ENCODE assay signal across 1 cellular context in the genomic region with DNA sequence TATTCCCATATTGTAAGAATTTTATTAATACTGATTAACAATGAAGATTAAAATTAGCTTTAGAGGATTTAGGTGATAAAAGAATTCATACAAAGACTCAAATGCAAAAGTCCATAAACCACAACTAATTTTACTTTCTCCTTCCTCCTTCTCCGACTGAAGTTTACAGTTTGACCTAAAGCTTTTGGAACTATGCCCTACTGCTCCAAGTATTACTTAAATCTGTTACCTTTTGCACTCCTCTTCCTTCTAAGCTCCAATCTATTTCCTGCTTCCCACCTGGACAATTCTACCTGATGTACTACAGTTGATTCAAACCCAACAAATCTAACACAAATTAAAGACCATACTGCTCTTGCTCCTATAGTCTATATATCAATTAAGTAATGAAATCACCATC.
TF ChIP-seq lines count a peak whose summit lies in the region.

No MANE protein-coding gene starts in this region.

TF ChIP-seq in WTC11, 78 proteins besides CTCF, POLR2A, EP300 and RAD21 (continued from another document):
- TF ChIP-seq KAT7 (CRISPR knock-in tag; IDR thresholded peaks at IDR 0.05; ENCODE audit: borderline replicate concordance) (no peak), RELA (CRISPR knock-in tag; IDR thresholded peaks at IDR 0.05; ENCODE audit: borderline replicate concordance) (no peak), ZNF138 (CRISPR knock-in tag; conservative IDR thresholded peaks at IDR 0.05) (no peak), SP1 (CRISPR knock-in tag; conservative IDR thresholded peaks at IDR 0.05) (no peak), ZNF671 (CRISPR knock-in tag; IDR thresholded peaks at IDR 0.05) (no peak), CREM (CRISPR knock-in tag; IDR thresholded peaks at IDR 0.05) (no peak), SMAD3 (CRISPR knock-in tag; IDR thresholded peaks at IDR 0.05; ENCODE audit: borderline replicate concordance) (no peak), CBFB (CRISPR knock-in tag; IDR thresholded peaks at IDR 0.05; ENCODE audit: low read depth) (no peak), SOX15 (CRISPR knock-in tag; IDR thresholded peaks at IDR 0.05) (no peak)
- TF ChIP-seq, protein P1, sequence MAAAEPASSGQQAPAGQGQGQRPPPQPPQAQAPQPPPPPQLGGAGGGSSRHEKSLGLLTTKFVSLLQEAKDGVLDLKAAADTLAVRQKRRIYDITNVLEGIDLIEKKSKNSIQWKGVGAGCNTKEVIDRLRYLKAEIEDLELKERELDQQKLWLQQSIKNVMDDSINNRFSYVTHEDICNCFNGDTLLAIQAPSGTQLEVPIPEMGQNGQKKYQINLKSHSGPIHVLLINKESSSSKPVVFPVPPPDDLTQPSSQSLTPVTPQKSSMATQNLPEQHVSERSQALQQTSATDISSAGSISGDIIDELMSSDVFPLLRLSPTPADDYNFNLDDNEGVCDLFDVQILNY (CRISPR knock-in tag; IDR thresholded peaks at IDR 0.05) = no peak
- TF ChIP-seq, protein P2, sequence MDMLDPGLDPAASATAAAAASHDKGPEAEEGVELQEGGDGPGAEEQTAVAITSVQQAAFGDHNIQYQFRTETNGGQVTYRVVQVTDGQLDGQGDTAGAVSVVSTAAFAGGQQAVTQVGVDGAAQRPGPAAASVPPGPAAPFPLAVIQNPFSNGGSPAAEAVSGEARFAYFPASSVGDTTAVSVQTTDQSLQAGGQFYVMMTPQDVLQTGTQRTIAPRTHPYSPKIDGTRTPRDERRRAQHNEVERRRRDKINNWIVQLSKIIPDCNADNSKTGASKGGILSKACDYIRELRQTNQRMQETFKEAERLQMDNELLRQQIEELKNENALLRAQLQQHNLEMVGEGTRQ (CRISPR knock-in tag; IDR thresholded peaks at IDR 0.05) = no peak
- TF ChIP-seq, protein P3, sequence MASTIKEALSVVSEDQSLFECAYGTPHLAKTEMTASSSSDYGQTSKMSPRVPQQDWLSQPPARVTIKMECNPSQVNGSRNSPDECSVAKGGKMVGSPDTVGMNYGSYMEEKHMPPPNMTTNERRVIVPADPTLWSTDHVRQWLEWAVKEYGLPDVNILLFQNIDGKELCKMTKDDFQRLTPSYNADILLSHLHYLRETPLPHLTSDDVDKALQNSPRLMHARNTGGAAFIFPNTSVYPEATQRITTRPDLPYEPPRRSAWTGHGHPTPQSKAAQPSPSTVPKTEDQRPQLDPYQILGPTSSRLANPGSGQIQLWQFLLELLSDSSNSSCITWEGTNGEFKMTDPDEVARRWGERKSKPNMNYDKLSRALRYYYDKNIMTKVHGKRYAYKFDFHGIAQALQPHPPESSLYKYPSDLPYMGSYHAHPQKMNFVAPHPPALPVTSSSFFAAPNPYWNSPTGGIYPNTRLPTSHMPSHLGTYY (CRISPR knock-in tag; IDR thresholded peaks at IDR 0.05) = no peak
TF ChIP-seq in WTC11: peak in this region for 0.
